ENCODE assay signal across 9 cellular contexts in the genomic region with DNA sequence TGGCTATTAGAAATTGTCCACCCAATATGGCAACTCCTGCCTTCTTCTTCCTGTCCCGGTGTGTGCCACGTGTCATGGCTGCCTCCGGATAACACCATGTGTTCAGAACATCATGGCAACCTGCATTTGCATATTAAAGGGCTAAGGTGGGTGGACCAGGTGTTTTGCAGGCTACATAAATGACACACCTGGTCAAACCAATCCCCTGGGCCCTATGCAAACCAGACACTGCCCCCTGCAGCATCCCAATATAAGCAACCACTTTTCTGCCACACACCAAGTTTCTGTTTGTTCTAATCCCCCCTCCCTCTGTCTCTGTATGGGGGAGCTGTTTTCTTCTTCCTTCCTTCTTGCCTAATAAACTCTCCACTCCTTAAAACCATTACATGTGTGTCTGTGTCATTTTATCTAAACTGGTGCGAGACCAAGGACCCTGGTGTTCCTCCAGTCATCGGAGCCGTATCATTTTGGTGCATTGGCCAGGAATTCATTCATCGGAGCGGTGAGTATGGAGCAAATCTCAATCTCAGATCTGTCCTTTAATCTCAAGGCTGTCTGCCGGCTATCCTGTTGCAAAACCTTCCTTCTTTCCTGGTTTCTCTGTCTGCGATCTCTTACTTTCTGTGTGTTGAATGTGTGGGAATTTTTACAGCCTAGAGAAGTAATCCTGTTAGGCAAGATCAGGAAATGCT.
A peak's percentile ranks its signal among the peaks of the same experiment; 100 is the strongest.
DNase-seq lines count a peak whose midpoint lies in the region; ATAC-seq, FAIRE-seq and TF ChIP-seq lines count a peak whose summit lies in the region.
"Had no signal": no experiment of that assay in that cellular context is flagged by ENCODE, and none has a peak within 500 bp of the region (broad histone marks: within the 10 kb centered on the region; RNA-seq: fewer than 3 reads in every experiment).

No MANE protein-coding gene starts in this region.

- no peak for FAIRE-seq in urothelium cell line (lab: Jason Lieb, UNC)

- H3K4me1 Mint-ChIP-seq in memory B cell = peaks cover 12% of the 10 kb centered on the region

- no peak; the same call in 1 of the 2 replicates for TF ChIP-seq EP300 in Ishikawa (IDR thresholded peaks at IDR 0.05; ENCODE audit: borderline replicate concordance)

- H3K27ac Mint-ChIP-seq in memory B cell = no peak overlapping the region

- TF ChIP-seq RAD21 in Ishikawa (IDR thresholded peaks at IDR 0.05; ENCODE audit: low read depth) = peak; percentile 71

- ATAC-seq in memory B cell (ENCODE audit: low read depth) (peak; percentile 12), HG03135 (IDR thresholded peaks at IDR 0.05; ENCODE audit: unreplicated experiment) (no peak)

- DNase-seq in GM12865 (ENCODE audit: low read depth) (peak; percentile 20), astrocyte of the spinal cord (ENCODE audit: low read depth, low spot score) (no peak), memory B cell (ENCODE audit: low spot score in 2 of 2) (no peak), urothelium cell line (ENCODE audit: low spot score) (no peak), GDM1 (lab: John Stamatoyannopoulos, UW) (no peak)
- DNase-seq: activated gamma-delta T cell had no signal

- peaks cover 4% of the 10 kb centered on the region for H3K9me3 Mint-ChIP-seq in memory B cell
- H3K9me3 Mint-ChIP-seq: HFFc6 had no signal

- no peaks in the 10 kb centered on the region for H3K27me3 Mint-ChIP-seq in memory B cell

- no peak overlapping the region for H3K4me3 Mint-ChIP-seq in memory B cell
- H3K4me3 Mint-ChIP-seq: HFFc6 had no signal

- H3K4me3 ChIP-seq in GM12865 (ENCODE audit: low read depth, low read length) = no peak overlapping the region
- H3K4me3 ChIP-seq in astrocyte of the spinal cord (ENCODE audit: low read depth, low read length) = no peak overlapping the region

- TF ChIP-seq CTCF in GM12865 (IDR thresholded peaks at IDR 0.05; ENCODE audit: insufficient read depth, low read depth, low read length, missing control alignments) = peak; percentile 10
- TF ChIP-seq CTCF in astrocyte of the spinal cord (IDR thresholded peaks at IDR 0.05; ENCODE audit: low read depth, low read length) = peak; percentile 45

- in situ Hi-C loops in astrocyte of the spinal cord (cut with HindIII; ENCODE audit: low sequenced_read_pairs) = no loop called here

- H3K36me3 Mint-ChIP-seq in memory B cell = peaks cover 10% of the 10 kb centered on the region

TF ChIP-seq in Ishikawa, 13 proteins besides CTCF, POLR2A, EP300 and RAD21:
- TF ChIP-seq TCF12 (IDR thresholded peaks at IDR 0.05; ENCODE audit: low read depth) = peak; percentile 36; the same call in 1 of the 2 replicates
- no peak for TF ChIP-seq EGR1 (IDR thresholded peaks at IDR 0.05)
- TF ChIP-seq, protein P1, sequence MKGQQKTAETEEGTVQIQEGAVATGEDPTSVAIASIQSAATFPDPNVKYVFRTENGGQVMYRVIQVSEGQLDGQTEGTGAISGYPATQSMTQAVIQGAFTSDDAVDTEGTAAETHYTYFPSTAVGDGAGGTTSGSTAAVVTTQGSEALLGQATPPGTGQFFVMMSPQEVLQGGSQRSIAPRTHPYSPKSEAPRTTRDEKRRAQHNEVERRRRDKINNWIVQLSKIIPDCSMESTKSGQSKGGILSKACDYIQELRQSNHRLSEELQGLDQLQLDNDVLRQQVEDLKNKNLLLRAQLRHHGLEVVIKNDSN (IDR thresholded peaks at IDR 0.05) = 0 out of 2 replicates have a peak, but pooled peaks have one; percentile 17
- TF ChIP-seq TEAD4 (IDR thresholded peaks at IDR 0.05) = no peak; the same call in 1 of the 2 replicates
- peak; percentile 83 for TF ChIP-seq YY1 (IDR thresholded peaks at IDR 0.05; ENCODE audit: low read depth)
- peak; percentile 70 for TF ChIP-seq MAX (IDR thresholded peaks at IDR 0.05)
